ENCODE assay signal across 37 cellular contexts in genomic region chr13:39858794-39859193, GRCh38.
"Had no signal": no experiment of that assay in that cellular context is flagged by ENCODE, and none has a peak within 500 bp of the region (broad histone marks: within the 10 kb centered on the region; RNA-seq: fewer than 3 reads in every experiment).

No MANE protein-coding gene starts in this region.

- H3K27ac ChIP-seq: adrenal gland, ascending aorta, body of pancreas, brain microvascular endothelial cell, breast epithelium, cardiac muscle cell had no signal

- H3K4me3 Mint-ChIP-seq: activated naive CD4-positive, alpha-beta T cell treated with anti-CD3 and anti-CD28 coated beads for 36 hours; activated naive CD4-positive, alpha-beta T cell treated with anti-CD3 and anti-CD28 coated beads, Interleukin-2, amount 10 ng/mL, durations not matched to agents 7 days and 5 days; activated naive CD4-positive, alpha-beta T cell treated with anti-CD3 and anti-CD28 coated beads, Interleukin-2, amount 50 U/mL, for 24 hours; activated naive CD8-positive, alpha-beta T cell; activated naive CD8-positive, alpha-beta T cell treated with anti-CD3 and anti-CD28 coated beads, Interleukin-2, amount 10 ng/mL, durations not matched to agents 7 days and 5 days; activated T-cell treated with anti-CD3 and anti-CD28 coated beads, Interleukin-2, amount 50 U/mL, for 24 hours; activated T-cell treated with anti-CD3 and anti-CD28 coated beads, Interleukin-2, amount 50 U/mL, for 4 hours; activated T-cell treated with anti-CD3 and anti-CD28 coated beads, Interleukin-2, amount 50 U/mL, for 72 hours; activated T-helper 1 cell treated with anti-CD3 and anti-CD28 coated beads, Interleukin-12 subunit alpha, Interleukin-12 subunit beta, Interleukin-2, Interleukin-4 antibody, amounts not matched to agents 30 ng/mL and 10 ng/mL and 1 ng/mL, durations not matched to agents 14 hours and 24 hours and 36 hours; activated T-helper 17 cell treated with anti-CD3 and anti-CD28 coated beads, Interleukin-2, amount 50 U/mL, for 72 hours; brain; central memory CD8-positive, alpha-beta T cell had no signal

- H3K4me1 ChIP-seq: adrenal gland, ascending aorta, body of pancreas, breast epithelium had no signal

- H3K4me1 Mint-ChIP-seq: activated naive CD4-positive, alpha-beta T cell treated with anti-CD3 and anti-CD28 coated beads, Interleukin-2, amount 10 ng/mL, durations not matched to agents 7 days and 5 days; activated naive CD4-positive, alpha-beta T cell treated with anti-CD3 and anti-CD28 coated beads, Interleukin-2, amount 50 U/mL, for 24 hours; activated T-helper 17 cell treated with anti-CD3 and anti-CD28 coated beads, Interleukin-2, amount 50 U/mL, for 72 hours; brain; central memory CD8-positive, alpha-beta T cell had no signal

- H3K36me3 Mint-ChIP-seq: activated naive CD4-positive, alpha-beta T cell treated with anti-CD3 and anti-CD28 coated beads, Interleukin-2, amount 10 ng/mL, durations not matched to agents 7 days and 5 days; activated naive CD4-positive, alpha-beta T cell treated with anti-CD3 and anti-CD28 coated beads, Interleukin-2, amount 50 U/mL, for 24 hours; activated naive CD8-positive, alpha-beta T cell treated with anti-CD3 and anti-CD28 coated beads, Interleukin-2, amount 10 ng/mL, durations not matched to agents 7 days and 5 days; brain had no signal

- H3K36me3 ChIP-seq: adrenal gland, ascending aorta, brain microvascular endothelial cell, breast epithelium, cardiac muscle cell had no signal

- H3K9me3 Mint-ChIP-seq: activated naive CD4-positive, alpha-beta T cell treated with anti-CD3 and anti-CD28 coated beads for 36 hours; activated T-cell treated with anti-CD3 and anti-CD28 coated beads, Interleukin-2, amount 50 U/mL, for 24 hours; activated T-helper 17 cell treated with anti-CD3 and anti-CD28 coated beads, Interleukin-2, amount 50 U/mL, for 72 hours; activated T-helper 2 cell treated with anti-CD3 and anti-CD28 coated beads, Interferon-gamma antibody, Interleukin-2, Interleukin-4, amounts not matched to agents 10 μg/mL and 5 μg/mL and 100 μg/mL, durations not matched to agents 14 hours and 24 hours and 36 hours; central memory CD8-positive, alpha-beta T cell had no signal

- H3K27ac Mint-ChIP-seq: activated naive CD4-positive, alpha-beta T cell treated with anti-CD3 and anti-CD28 coated beads for 36 hours; activated naive CD4-positive, alpha-beta T cell treated with anti-CD3 and anti-CD28 coated beads, Interleukin-2, amount 10 ng/mL, durations not matched to agents 7 days and 5 days; activated naive CD4-positive, alpha-beta T cell treated with anti-CD3 and anti-CD28 coated beads, Interleukin-2, amount 50 U/mL, for 24 hours; activated naive CD4-positive, alpha-beta T cell treated with anti-CD3 and anti-CD28 coated beads, Interleukin-2, amount 50 U/mL, for 72 hours; activated naive CD8-positive, alpha-beta T cell; activated naive CD8-positive, alpha-beta T cell treated with anti-CD3 and anti-CD28 coated beads, Interleukin-2, amount 10 ng/mL, durations not matched to agents 7 days and 5 days; activated T-cell treated with anti-CD3 and anti-CD28 coated beads, Interleukin-2, amount 50 U/mL, for 24 hours; activated T-cell treated with anti-CD3 and anti-CD28 coated beads, Interleukin-2, amount 50 U/mL, for 72 hours; activated T-helper 1 cell treated with anti-CD3 and anti-CD28 coated beads, Interleukin-12 subunit alpha, Interleukin-12 subunit beta, Interleukin-2, Interleukin-4 antibody, amounts not matched to agents 30 ng/mL and 10 ng/mL and 1 ng/mL, durations not matched to agents 14 hours and 24 hours and 36 hours; activated T-helper 17 cell treated with anti-CD3 and anti-CD28 coated beads, Interleukin-2, amount 50 U/mL, for 72 hours; activated T-helper 2 cell treated with anti-CD3 and anti-CD28 coated beads, Interferon-gamma antibody, Interleukin-2, Interleukin-4, amounts not matched to agents 10 μg/mL and 5 μg/mL and 100 μg/mL, durations not matched to agents 14 hours and 24 hours and 36 hours; brain had no signal

- H3K4me3 ChIP-seq: adrenal gland, ascending aorta, body of pancreas, breast epithelium, cardiac muscle cell had no signal

- H3K27me3 ChIP-seq: adrenal gland, ascending aorta, body of pancreas, brain microvascular endothelial cell, breast epithelium, cardiac muscle cell had no signal

- DNase-seq: activated effector memory CD4-positive, alpha-beta T cell treated with anti-CD3 and anti-CD28 coated beads, Interleukin-2, amount 50 U/mL, for 16 hours; activated effector memory CD4-positive, alpha-beta T cell treated with Interleukin-2 at 50 U/mL for 16 hours; activated gamma-delta T cell; activated gamma-delta T cell treated with Interleukin-2 at 50 U/mL for 16 hours; activated naive CD4-positive, alpha-beta T cell; activated naive CD4-positive, alpha-beta T cell treated with anti-CD3 and anti-CD28 coated beads for 36 hours; activated naive CD4-positive, alpha-beta T cell treated with anti-CD3 and anti-CD28 coated beads, Interleukin-2, amount 10 ng/mL, durations not matched to agents 7 days and 5 days; activated naive CD4-positive, alpha-beta T cell treated with anti-CD3 and anti-CD28 coated beads, Interleukin-2, amount 50 U/mL, for 16 hours; activated naive CD4-positive, alpha-beta T cell treated with Interleukin-2 at 50 U/mL for 16 hours; activated naive CD8-positive, alpha-beta T cell treated with anti-CD3 and anti-CD28 coated beads, Interleukin-2, amount 10 ng/mL, durations not matched to agents 7 days and 5 days; activated T-cell treated with anti-CD3 and anti-CD28 coated beads for 4 hours; activated T-cell treated with anti-CD3 and anti-CD28 coated beads, Interleukin-2, amount 50 U/mL, for 1 hour; activated T-cell treated with anti-CD3 and anti-CD28 coated beads, Interleukin-2, amount 50 U/mL, for 24 hours; activated T-cell treated with anti-CD3 and anti-CD28 coated beads, Interleukin-2, amount 50 U/mL, for 4 hours; activated T-cell treated with anti-CD3 and anti-CD28 coated beads, Interleukin-2, amount 50 U/mL, for 48 hours; activated T-cell treated with anti-CD3 and anti-CD28 coated beads, Interleukin-2, amount 50 U/mL, for 72 hours; adrenal gland; amniotic stem cell; amygdala; anterior cingulate cortex; aorta; body of pancreas; brain microvascular endothelial cell; caudate nucleus; central memory CD4-positive, alpha-beta T cell; cerebellar nuclear complex had no signal

- ATAC-seq: activated naive CD4-positive, alpha-beta T cell treated with anti-CD3 and anti-CD28 coated beads, Interleukin-2, amount 50 U/mL, for 72 hours; activated T-cell treated with anti-CD3 and anti-CD28 coated beads, Interleukin-2, amount 50 U/mL, for 4 hours; activated T-cell treated with anti-CD3 and anti-CD28 coated beads, Interleukin-2, amount 50 U/mL, for 72 hours; activated T-helper 17 cell treated with anti-CD3 and anti-CD28 coated beads, Interleukin-2, amount 50 U/mL, for 72 hours; body of pancreas had no signal

- H3K27me3 Mint-ChIP-seq: activated naive CD8-positive, alpha-beta T cell treated with anti-CD3 and anti-CD28 coated beads, Interleukin-2, amount 10 ng/mL, durations not matched to agents 7 days and 5 days; brain had no signal
